In genomic region chr10:30351502-30351901, GRCh38 we compare ENCODE assay signal across 29 cellular contexts.
"Had no signal": no experiment of that assay in that cellular context is flagged by ENCODE, and none has a peak within 500 bp of the region (broad histone marks: within the 10 kb centered on the region; RNA-seq: fewer than 3 reads in every experiment).

No MANE protein-coding gene starts in this region.

- ATAC-seq: activated CD4-positive, CD25-positive, alpha-beta regulatory T cell treated with anti-CD3 and anti-CD28 coated beads, Interleukin-2, amount 50 U/mL, for 24 hours; activated naive CD8-positive, alpha-beta T cell treated with anti-CD3 and anti-CD28 coated beads, Interleukin-2, amount 50 U/mL, for 24 hours; activated T-cell treated with anti-CD3 and anti-CD28 coated beads, Interleukin-2, amount 50 U/mL, for 72 hours; gastroesophageal sphincter; T-helper 17 cell had no signal

- H3K27ac Mint-ChIP-seq: activated B cell treated with CpG ODN at 0.5 μM for 24 hours; activated CD4-positive, alpha-beta memory T cell treated with anti-CD3 and anti-CD28 coated beads, Interleukin-2, amount 10 ng/mL, durations not matched to agents 7 days and 5 days; activated naive CD4-positive, alpha-beta T cell treated with anti-CD3 and anti-CD28 coated beads for 36 hours; activated naive CD4-positive, alpha-beta T cell treated with anti-CD3 and anti-CD28 coated beads, Interleukin-2, amount 50 U/mL, for 24 hours; activated naive CD8-positive, alpha-beta T cell treated with anti-CD3 and anti-CD28 coated beads for 36 hours; activated naive CD8-positive, alpha-beta T cell treated with anti-CD3 and anti-CD28 coated beads, Interleukin-2, amount 50 U/mL, for 24 hours; activated T-cell treated with anti-CD3 and anti-CD28 coated beads, Interleukin-2, amount 50 U/mL, for 24 hours; activated T-cell treated with anti-CD3 and anti-CD28 coated beads, Interleukin-2, amount 50 U/mL, for 72 hours; brain; T-helper 17 cell; T-helper 2 cell treated with Interferon-gamma antibody and Interleukin-4, amounts not matched to agents 5 μg/mL and 100 μg/mL, for 36 hours had no signal

- H3K27ac ChIP-seq: ascending aorta, breast epithelium, cardiac muscle cell, colonic mucosa, epithelial cell of prostate, esophagus squamous epithelium, gastroesophageal sphincter, WERI-Rb-1 had no signal

- H3K9me3 Mint-ChIP-seq: activated B cell treated with CpG ODN at 0.5 μM for 24 hours; activated CD4-positive, alpha-beta memory T cell treated with anti-CD3 and anti-CD28 coated beads, Interleukin-2, amount 10 ng/mL, durations not matched to agents 7 days and 5 days; activated naive CD4-positive, alpha-beta T cell treated with anti-CD3 and anti-CD28 coated beads for 36 hours; activated naive CD4-positive, alpha-beta T cell treated with anti-CD3 and anti-CD28 coated beads, Interleukin-2, amount 50 U/mL, for 24 hours; activated naive CD8-positive, alpha-beta T cell treated with anti-CD3 and anti-CD28 coated beads for 36 hours; activated naive CD8-positive, alpha-beta T cell treated with anti-CD3 and anti-CD28 coated beads, Interleukin-2, amount 50 U/mL, for 24 hours; activated T-cell treated with anti-CD3 and anti-CD28 coated beads, Interleukin-2, amount 50 U/mL, for 24 hours; activated T-cell treated with anti-CD3 and anti-CD28 coated beads, Interleukin-2, amount 50 U/mL, for 72 hours; brain; T-helper 2 cell treated with Interferon-gamma antibody and Interleukin-4, amounts not matched to agents 5 μg/mL and 100 μg/mL, for 36 hours had no signal

- H3K27me3 ChIP-seq: ascending aorta, breast epithelium, cardiac muscle cell, colonic mucosa, esophagus squamous epithelium had no signal

- H3K36me3 ChIP-seq: ascending aorta, breast epithelium, cardiac muscle cell, colonic mucosa, esophagus squamous epithelium, gastroesophageal sphincter, WERI-Rb-1 had no signal

- H3K4me3 Mint-ChIP-seq: activated B cell treated with CpG ODN at 0.5 μM for 24 hours; activated CD4-positive, alpha-beta memory T cell treated with anti-CD3 and anti-CD28 coated beads, Interleukin-2, amount 10 ng/mL, durations not matched to agents 7 days and 5 days; activated naive CD4-positive, alpha-beta T cell treated with anti-CD3 and anti-CD28 coated beads for 36 hours; activated naive CD4-positive, alpha-beta T cell treated with anti-CD3 and anti-CD28 coated beads, Interleukin-2, amount 50 U/mL, for 24 hours; activated naive CD8-positive, alpha-beta T cell treated with anti-CD3 and anti-CD28 coated beads for 36 hours; activated naive CD8-positive, alpha-beta T cell treated with anti-CD3 and anti-CD28 coated beads, Interleukin-2, amount 50 U/mL, for 24 hours; activated T-cell treated with anti-CD3 and anti-CD28 coated beads, Interleukin-2, amount 50 U/mL, for 24 hours; activated T-cell treated with anti-CD3 and anti-CD28 coated beads, Interleukin-2, amount 50 U/mL, for 72 hours; T-helper 17 cell; T-helper 2 cell treated with Interferon-gamma antibody and Interleukin-4, amounts not matched to agents 5 μg/mL and 100 μg/mL, for 36 hours had no signal

- H3K4me1 ChIP-seq: colonic mucosa had no signal

- H3K27me3 Mint-ChIP-seq: activated naive CD4-positive, alpha-beta T cell treated with anti-CD3 and anti-CD28 coated beads, Interleukin-2, amount 50 U/mL, for 24 hours; activated naive CD8-positive, alpha-beta T cell treated with anti-CD3 and anti-CD28 coated beads for 36 hours; activated naive CD8-positive, alpha-beta T cell treated with anti-CD3 and anti-CD28 coated beads, Interleukin-2, amount 50 U/mL, for 24 hours had no signal

- DNase-seq: activated B cell treated with CpG ODN at 0.5 μM for 24 hours; activated CD4-positive, alpha-beta memory T cell treated with anti-CD3 and anti-CD28 coated beads, Interleukin-2, amount 10 ng/mL, durations not matched to agents 7 days and 5 days; activated CD4-positive, alpha-beta T cell treated with anti-CD3 and anti-CD28 coated beads for 48 hours; activated CD8-positive, alpha-beta memory T cell treated with anti-CD3 and anti-CD28 coated beads, Interleukin-2, amount 50 U/mL, for 48 hours; activated naive CD4-positive, alpha-beta T cell treated with anti-CD3 and anti-CD28 coated beads for 36 hours; activated naive CD8-positive, alpha-beta T cell treated with anti-CD3 and anti-CD28 coated beads for 36 hours; activated naive CD8-positive, alpha-beta T cell treated with anti-CD3 and anti-CD28 coated beads, Interleukin-2, amount 50 U/mL, for 24 hours; activated T-cell treated with anti-CD3 and anti-CD28 coated beads for 4 hours; activated T-cell treated with anti-CD3 and anti-CD28 coated beads, Interleukin-2, amount 50 U/mL, for 24 hours; activated T-cell treated with anti-CD3 and anti-CD28 coated beads, Interleukin-2, amount 50 U/mL, for 72 hours; central memory CD4-positive, alpha-beta T cell; cerebellar nuclear complex; colonic mucosa; effector CD8-positive, alpha-beta T cell; esophagus squamous epithelium; foreskin melanocyte; T-helper 1 cell; T-helper 17 cell; T1000; WERI-Rb-1 had no signal

- H3K9me3 ChIP-seq: ascending aorta, breast epithelium, colonic mucosa, esophagus squamous epithelium, gastroesophageal sphincter had no signal

- H3K36me3 Mint-ChIP-seq: activated naive CD4-positive, alpha-beta T cell treated with anti-CD3 and anti-CD28 coated beads, Interleukin-2, amount 50 U/mL, for 24 hours; brain had no signal

- H3K4me3 ChIP-seq: ascending aorta, breast epithelium, cardiac muscle cell, colonic mucosa, esophagus squamous epithelium, gastroesophageal sphincter had no signal
